In genomic region chr2:52145005-52145404, GRCh38 we compare ENCODE assay signal across 1 cellular context.
TF ChIP-seq lines count a peak whose summit lies in the region.

No MANE protein-coding gene starts in this region.

TF ChIP-seq in SK-N-SH treated with all-trans-retinoic acid at 6 μM for 48 hours, 23 proteins besides CTCF, POLR2A, EP300 and RAD21 (continued from another document):
- TF ChIP-seq ZNF70 (CRISPR knock-in tag; IDR thresholded peaks at IDR 0.05) (no peak), POU6F1 (CRISPR knock-in tag; IDR thresholded peaks at IDR 0.05; ENCODE audit: borderline replicate concordance, low read depth) (no peak), TCF4 (CRISPR knock-in tag; IDR thresholded peaks at IDR 0.05; ENCODE audit: borderline replicate concordance) (no peak), RARB (CRISPR knock-in tag; IDR thresholded peaks at IDR 0.05) (no peak), CSRNP3 (CRISPR knock-in tag; IDR thresholded peaks at IDR 0.05) (no peak), ARNTL (CRISPR knock-in tag; IDR thresholded peaks at IDR 0.05; ENCODE audit: borderline replicate concordance, low read depth) (no peak), TOX (CRISPR knock-in tag; IDR thresholded peaks at IDR 0.05; ENCODE audit: borderline replicate concordance) (no peak)
TF ChIP-seq in SK-N-SH treated with all-trans-retinoic acid at 6 μM for 48 hours: peak in this region for 0.
